In the genomic region with DNA sequence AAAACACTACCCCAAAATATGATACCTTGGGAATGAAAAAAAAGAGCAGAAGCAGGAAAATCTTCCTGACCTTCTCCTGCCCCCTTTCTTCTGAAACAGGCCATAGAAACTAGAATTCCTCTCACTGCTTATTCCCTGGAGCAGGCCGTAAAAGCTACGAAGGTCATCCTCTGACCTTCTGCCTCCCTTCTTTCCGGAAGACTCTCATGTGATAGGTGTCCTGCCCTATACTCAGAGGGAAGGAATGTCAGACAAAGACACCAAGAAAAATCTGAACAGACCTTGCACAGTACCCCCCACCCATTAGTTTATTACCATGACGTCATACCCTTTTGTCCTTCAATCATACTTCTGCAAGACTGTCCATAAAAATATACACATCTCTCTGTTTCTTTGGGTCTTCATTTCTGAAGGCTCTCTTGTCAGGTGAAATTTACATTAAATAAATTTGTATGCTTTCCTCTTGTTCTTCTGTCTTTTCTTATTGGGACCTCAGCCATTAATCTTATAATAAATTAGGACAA, we compare ENCODE assay signal across 24 cellular contexts.
DNase-seq lines count a peak whose midpoint lies in the region; ATAC-seq, FAIRE-seq and TF ChIP-seq lines count a peak whose summit lies in the region.
"Had no signal": no experiment of that assay in that cellular context is flagged by ENCODE, and none has a peak within 500 bp of the region (broad histone marks: within the 10 kb centered on the region; RNA-seq: fewer than 3 reads in every experiment).

No MANE protein-coding gene starts in this region.

- no peaks in the 10 kb centered on the region for H3K9me3 Mint-ChIP-seq in activated naive CD4-positive, alpha-beta T cell treated with anti-CD3 and anti-CD28 coated beads, Interleukin-2, amount 50 U/mL, for 24 hours
- no peaks in the 10 kb centered on the region for H3K9me3 Mint-ChIP-seq in nephron progenitor cell
- peaks cover 8% of the 10 kb centered on the region for H3K9me3 Mint-ChIP-seq in type B pancreatic cell

- H3K4me3 Mint-ChIP-seq in activated naive CD4-positive, alpha-beta T cell treated with anti-CD3 and anti-CD28 coated beads, Interleukin-2, amount 50 U/mL, for 24 hours = no peak overlapping the region
- H3K4me3 Mint-ChIP-seq in nephron progenitor cell (peak overlapping the region; percentile 8), type B pancreatic cell (no peak overlapping the region)
- H3K4me3 Mint-ChIP-seq: B cell; CD4-positive, CD25-positive, alpha-beta regulatory T cell; CD8-positive, alpha-beta T cell had no signal

- H3K27ac Mint-ChIP-seq in activated naive CD4-positive, alpha-beta T cell treated with anti-CD3 and anti-CD28 coated beads, Interleukin-2, amount 50 U/mL, for 24 hours = peak overlapping the region; percentile 65
- peak overlapping the region; percentile 53 for H3K27ac Mint-ChIP-seq in nephron progenitor cell
- H3K27ac Mint-ChIP-seq in type B pancreatic cell = no peak overlapping the region
- H3K27ac Mint-ChIP-seq: B cell; CD4-positive, CD25-positive, alpha-beta regulatory T cell; CD8-positive, alpha-beta T cell had no signal

- no peak overlapping the region for H2AFZ ChIP-seq in K562 (ENCODE audit: low read depth, low read length)

- no peak for TF ChIP-seq POLR2A in K562 (conservative IDR thresholded peaks at IDR 0.05)
- no peak for TF ChIP-seq POLR2A in upper lobe of left lung (IDR thresholded peaks at IDR 0.05)

- POLR2A ChIA-PET in HEK293 (lab: Yijun Ruan, JAX) (no interaction called here), K562 (lab: Yijun Ruan, JAX) (no interaction called here)

- TF ChIP-seq CTCF in HEK293 (tag by site-specific recombination; IDR thresholded peaks at IDR 0.05) = no peak
- no peak for TF ChIP-seq CTCF in K562 (IDR thresholded peaks at IDR 0.05 in 2 of 3, conservative IDR thresholded peaks at IDR 0.05 in 1 of 3; ENCODE audit: insufficient read depth in 2 of 3, low read depth in 1 of 3, low read length in 3 of 3)
- TF ChIP-seq CTCF in nephron progenitor cell (IDR thresholded peaks at IDR 0.05) = no peak
- TF ChIP-seq CTCF in dorsolateral prefrontal cortex (IDR thresholded peaks at IDR 0.05 in 54 of 56, conservative IDR thresholded peaks at IDR 0.05 in 2 of 56; ENCODE audit: low read depth in 1 of 56, partially characterized antibody in 56 of 56) = no peak
- TF ChIP-seq CTCF in type B pancreatic cell (conservative IDR thresholded peaks at IDR 0.05) = no peak
- no peak for TF ChIP-seq CTCF in upper lobe of left lung (IDR thresholded peaks at IDR 0.05)

- 0% methylated on average over 3 of the region's 4 CpGs for WGBS in K562 (ENCODE audit: insufficient coverage, low coverage, missing lambda C conversion rate)
- 86 to 93% methylated on average over 4 of the region's 4 CpGs for WGBS in upper lobe of left lung, 2 donors

- H3K27me3 ChIP-seq in K562 (ENCODE audit: control insufficient read depth in 2 of 2, insufficient read depth in 2 of 2, low read length in 2 of 2) = no peaks in the 10 kb centered on the region
- H3K27me3 ChIP-seq in dorsolateral prefrontal cortex = peaks cover 0 to 36% (median 8%) of the 10 kb centered on the region in 45 donors
- no peaks in the 10 kb centered on the region for H3K27me3 ChIP-seq in upper lobe of left lung

- H3K27me3 Mint-ChIP-seq in activated naive CD4-positive, alpha-beta T cell treated with anti-CD3 and anti-CD28 coated beads, Interleukin-2, amount 50 U/mL, for 24 hours = no peaks in the 10 kb centered on the region
- H3K27me3 Mint-ChIP-seq in nephron progenitor cell (ENCODE audit: low read depth, poor library complexity) (peaks cover 4% of the 10 kb centered on the region), type B pancreatic cell (no peaks in the 10 kb centered on the region)
- H3K27me3 Mint-ChIP-seq: B cell; CD4-positive, CD25-positive, alpha-beta regulatory T cell had no signal

- H3K4me1 Mint-ChIP-seq in activated naive CD4-positive, alpha-beta T cell treated with anti-CD3 and anti-CD28 coated beads, Interleukin-2, amount 50 U/mL, for 24 hours = no peaks in the 10 kb centered on the region
- peaks cover 8% of the 10 kb centered on the region for H3K4me1 Mint-ChIP-seq in nephron progenitor cell
- H3K4me1 Mint-ChIP-seq in type B pancreatic cell (ENCODE audit: unreplicated experiment) = no peaks in the 10 kb centered on the region
- H3K4me1 Mint-ChIP-seq: B cell; CD4-positive, CD25-positive, alpha-beta regulatory T cell had no signal

- intact Hi-C loops in K562 (cut with micrococcal nuclease) (no loop called here), dorsolateral prefrontal cortex (cut with DNase I) (no loop called here)

- no peaks in the 10 kb centered on the region; the same call in 1 of the 2 replicates for H3K9me3 ChIP-seq in HEK293 (ENCODE audit: control insufficient read depth, insufficient read depth, low read depth, low read length)
- H3K9me3 ChIP-seq in K562 (replicated peaks; ENCODE audit: control insufficient read depth, insufficient read depth, low read depth, low read length) = no peaks in the 10 kb centered on the region
- no peaks in the 10 kb centered on the region for H3K9me3 ChIP-seq in upper lobe of left lung
- H3K9me3 ChIP-seq: BLaER1, HAP-1 had no signal

- H3K4me2 ChIP-seq in K562 (ENCODE audit: insufficient read depth, low read length) = no peak overlapping the region
- H3K4me2 ChIP-seq: BLaER1 had no signal

- H3K4me1 ChIP-seq in HEK293 (ENCODE audit: control insufficient read depth, insufficient read depth, low read length) = no peaks in the 10 kb centered on the region
- no peaks in the 10 kb centered on the region for H3K4me1 ChIP-seq in K562 (replicated peaks in 1 of 2; ENCODE audit: control insufficient read depth in 2 of 2, insufficient read depth in 2 of 2, low read length in 2 of 2)
- H3K4me1 ChIP-seq in upper lobe of left lung = no peaks in the 10 kb centered on the region
- H3K4me1 ChIP-seq: BLaER1, HAP-1 had no signal

- H3K27ac ChIP-seq in HEK293 (ENCODE audit: extremely low read depth, low read depth, low read length) (no peak overlapping the region), K562 (ENCODE audit: extremely low read depth, low read depth, low read length) (no peak overlapping the region), dorsolateral prefrontal cortex (no peak overlapping the region), upper lobe of left lung (no peak overlapping the region)
- H3K27ac ChIP-seq: 22Rv1, BLaER1, C4-2B had no signal

- in situ Hi-C loops in K562 (cut with MboI) = no loop called here

- H3K79me2 ChIP-seq in K562 (ENCODE audit: control insufficient read depth, insufficient read depth, low read length) = no peaks in the 10 kb centered on the region

- no TSS peak for BruUV-seq in K562 (replicated peaks; lab: Mats Ljungman, UMichigan)

- no peaks in the 10 kb centered on the region for H3K9me1 ChIP-seq in K562 (ENCODE audit: control insufficient read depth, insufficient read depth, low read length)

- H3K4me3 ChIP-seq in HEK293 (ENCODE audit: low read depth, low read length) (no peak overlapping the region), K562 (no peak overlapping the region), dorsolateral prefrontal cortex (no peak overlapping the region), upper lobe of left lung (no peak overlapping the region)
- H3K4me3 ChIP-seq: BLaER1, GM12878, HAP-1 had no signal

- no peaks in the 10 kb centered on the region for H3K36me3 Mint-ChIP-seq in activated naive CD4-positive, alpha-beta T cell treated with anti-CD3 and anti-CD28 coated beads, Interleukin-2, amount 50 U/mL, for 24 hours
- no peaks in the 10 kb centered on the region for H3K36me3 Mint-ChIP-seq in nephron progenitor cell (ENCODE audit: low read depth)
- H3K36me3 Mint-ChIP-seq in type B pancreatic cell = no peaks in the 10 kb centered on the region
- H3K36me3 Mint-ChIP-seq: CD4-positive, CD25-positive, alpha-beta regulatory T cell; CD8-positive, alpha-beta T cell had no signal

- no peak overlapping the region for H3K9ac ChIP-seq in K562 (ENCODE audit: insufficient read depth in 1 of 2, low read depth in 2 of 2, low read length in 2 of 2)
- H3K9ac ChIP-seq: BLaER1 had no signal

- FAIRE-seq in K562 (lab: Jason Lieb, UNC) = no peak
- FAIRE-seq: D721Med, GM12878, GM19239, H54 had no signal

- TF ChIP-seq EP300 in K562 (IDR thresholded peaks at IDR 0.05; ENCODE audit: low read length) = no peak
- TF ChIP-seq EP300 in upper lobe of left lung (IDR thresholded peaks at IDR 0.05) = no peak

- no peak for TF ChIP-seq RAD21 in K562 (CRISPR knock-in tag; conservative IDR thresholded peaks at IDR 0.05 in 1 of 2, IDR thresholded peaks at IDR 0.05 in 1 of 2)

- ATAC-seq in K562 (no peak), upper lobe of left lung (ENCODE audit: low FRiP score in 2 of 2) (no peak)
- ATAC-seq: CD8-positive, alpha-beta T cell; GM12878 had no signal

- DNase-seq in activated naive CD4-positive, alpha-beta T cell (lab: John Stamatoyannopoulos, UW) = no peak
- DNase-seq in K562 (ENCODE audit: extremely low read depth in 1 of 4, low spot score in 3 of 4) (no peak), nephron progenitor cell (peak; percentile 3), dorsolateral prefrontal cortex (no peak), type B pancreatic cell (ENCODE audit: extremely low spot score, unreplicated experiment) (no peak), upper lobe of left lung (no peak)
- DNase-seq: CD4-positive, CD25-positive, alpha-beta regulatory T cell; CD8-positive, alpha-beta T cell; DMS 273 treated with DMSO at 0.1 percent for 48 hours; DMS79; EL; GDM1; GOT3 had no signal

- no peaks in the 10 kb centered on the region for H3K36me3 ChIP-seq in HEK293 (ENCODE audit: control insufficient read depth in 2 of 2, insufficient read depth in 1 of 2, low read length in 2 of 2)
- H3K36me3 ChIP-seq in K562 (ENCODE audit: control insufficient read depth, insufficient read depth, low read length) = no peaks in the 10 kb centered on the region
- H3K36me3 ChIP-seq in upper lobe of left lung = no peaks in the 10 kb centered on the region
- H3K36me3 ChIP-seq: BLaER1, HAP-1 had no signal

- H4K20me1 ChIP-seq in K562 (replicated peaks; ENCODE audit: control insufficient read depth, insufficient read depth, low read length) = no peaks in the 10 kb centered on the region
- H4K20me1 ChIP-seq: BLaER1 had no signal

- CTCF ChIA-PET in HEK293 (lab: Yijun Ruan, JAX) (no interaction called here), K562 (lab: Yijun Ruan, JAX; ENCODE audit: low intra/inter-chr PET ratio) (no interaction called here)

TF ChIP-seq in K562, 482 proteins besides CTCF, POLR2A, EP300 and RAD21 (continues in another document):
- TF ChIP-seq RAD51 (IDR thresholded peaks at IDR 0.05; ENCODE audit: borderline replicate concordance, low read depth) = no peak
- TF ChIP-seq, protein P1, sequence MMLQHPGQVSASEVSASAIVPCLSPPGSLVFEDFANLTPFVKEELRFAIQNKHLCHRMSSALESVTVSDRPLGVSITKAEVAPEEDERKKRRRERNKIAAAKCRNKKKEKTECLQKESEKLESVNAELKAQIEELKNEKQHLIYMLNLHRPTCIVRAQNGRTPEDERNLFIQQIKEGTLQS (IDR thresholded peaks at IDR 0.05) = peak; percentile 19; the same call in 1 of the 2 replicates
- TF ChIP-seq, protein P1 (CRISPR knock-in tag; conservative IDR thresholded peaks at IDR 0.05) = no peak
- no peak for TF ChIP-seq HDAC6 (IDR thresholded peaks at IDR 0.05; ENCODE audit: low read depth, low read length)
